ENCODE assay signal across 14 cellular contexts in genomic region chr14:63897706-63898105, GRCh38. TPM values are rescaled to one million over a fixed set of nuclear protein-coding genes. Genes with fewer than 3 reads are reported as not detected.
DNase-seq lines count a peak whose midpoint lies in the region; ATAC-seq and TF ChIP-seq lines count a peak whose summit lies in the region.
"Had no signal": no experiment of that assay in that cellular context is flagged by ENCODE, and none has a peak within 500 bp of the region (broad histone marks: within the 10 kb centered on the region; RNA-seq: fewer than 3 reads in every experiment).

No MANE protein-coding gene starts in this region.

- H3K27ac Mint-ChIP-seq in type B pancreatic cell = no peak overlapping the region
- H3K27ac Mint-ChIP-seq: activated naive CD8-positive, alpha-beta T cell had no signal

- no peak overlapping the region for H4K8ac ChIP-seq in mesenchymal stem cell (ENCODE audit: low read length)

- H3K4ac ChIP-seq in mesenchymal stem cell (ENCODE audit: low read depth in 1 of 2, low read length in 2 of 2) = no peak overlapping the region

- no peak overlapping the region for H3K4me2 ChIP-seq in mesenchymal stem cell (ENCODE audit: low read length, poor library complexity, severe bottlenecking)
- H3K4me2 ChIP-seq: A549 had no signal

- H3K9me3 ChIP-seq in cardiac muscle cell (ENCODE audit: low read depth) (no peaks in the 10 kb centered on the region), mesenchymal stem cell (ENCODE audit: control insufficient read depth, low read length) (no peaks in the 10 kb centered on the region), testis (no peaks in the 10 kb centered on the region)
- H3K9me3 ChIP-seq: A549 had no signal

- DNase-seq in cardiac muscle cell (ENCODE audit: low read depth in 1 of 2, low spot score in 1 of 2) (peak; percentile 20 to 85), left ventricle myocardium superior (no peak), brain microvascular endothelial cell (no peak), mesenchymal stem cell (peak; percentile 57), testis (no peak), NCI-H2107 treated with DMSO at 0.1 percent for 48 hours (lab: John Stamatoyannopoulos, UW; ENCODE audit: unreplicated experiment) (no peak), AML-193 (lab: John Stamatoyannopoulos, UW) (no peak), type B pancreatic cell (ENCODE audit: extremely low spot score, unreplicated experiment) (no peak)
- DNase-seq: activated CD4-positive, alpha-beta T cell treated with anti-CD3 and anti-CD28 coated beads, Interleukin-2, amount 50 U/mL, for 48 hours; NCI-H1417; NCI-H774; stimulated activated CD4-positive, alpha-beta T cell treated with anti-CD3 and anti-CD28 coated beads, Interleukin-4, amount 100 ng/mL, for 1 hour had no signal

- no peaks in the 10 kb centered on the region for H3K9me3 Mint-ChIP-seq in type B pancreatic cell

- no peak for ATAC-seq in left ventricle myocardium superior
- ATAC-seq: A549 had no signal

- no peak for TF ChIP-seq POLR2A in testis (IDR thresholded peaks at IDR 0.05)

- peaks cover 25% of the 10 kb centered on the region for H3K4me1 Mint-ChIP-seq in type B pancreatic cell (ENCODE audit: unreplicated experiment)

- TF ChIP-seq CTCF in cardiac muscle cell (IDR thresholded peaks at IDR 0.05; ENCODE audit: low read depth, low read length) = no peak
- TF ChIP-seq CTCF in brain microvascular endothelial cell (IDR thresholded peaks at IDR 0.05; ENCODE audit: low read depth, low read length, missing control alignments) = no peak
- no peak for TF ChIP-seq CTCF in testis (IDR thresholded peaks at IDR 0.05)
- no peak for TF ChIP-seq CTCF in type B pancreatic cell (conservative IDR thresholded peaks at IDR 0.05)

- H3K4me1 ChIP-seq in cardiac muscle cell (ENCODE audit: low read depth) (peaks cover 20% of the 10 kb centered on the region), mesenchymal stem cell (ENCODE audit: control insufficient read depth, insufficient read depth, low read depth, low read length) (peaks cover 29% of the 10 kb centered on the region), testis (peaks cover 49% of the 10 kb centered on the region)

- no peaks in the 10 kb centered on the region for H3K27me3 ChIP-seq in cardiac muscle cell
- H3K27me3 ChIP-seq in brain microvascular endothelial cell (replicated peaks) = no peaks in the 10 kb centered on the region
- H3K27me3 ChIP-seq in mesenchymal stem cell (ENCODE audit: control insufficient read depth in 1 of 2, insufficient read depth in 1 of 2, low read length in 2 of 2) = no peaks in the 10 kb centered on the region
- H3K27me3 ChIP-seq in testis = no peaks in the 10 kb centered on the region

- H3K27ac ChIP-seq in cardiac muscle cell (no peak overlapping the region), brain microvascular endothelial cell (peak overlapping the region; percentile 73), mesenchymal stem cell (ENCODE audit: low read length, poor library complexity, severe bottlenecking) (peak overlapping the region; percentile 80), testis (peak overlapping the region; percentile 59 to 83)
- H3K27ac ChIP-seq: A549 had no signal

- H3K36me3 ChIP-seq in cardiac muscle cell (no peaks in the 10 kb centered on the region), brain microvascular endothelial cell (replicated peaks) (no peaks in the 10 kb centered on the region), mesenchymal stem cell (ENCODE audit: control insufficient read depth in 1 of 2, insufficient read depth in 2 of 2, low read depth in 1 of 2, low read length in 2 of 2) (no peaks in the 10 kb centered on the region), testis (ENCODE audit: low read depth, missing control alignments) (no peaks in the 10 kb centered on the region)

- no peak overlapping the region for H2AFZ ChIP-seq in mesenchymal stem cell (ENCODE audit: low read depth, low read length)

- H2AK5ac ChIP-seq in mesenchymal stem cell (ENCODE audit: low read length, severe bottlenecking) = peak overlapping the region; percentile 96

- peak overlapping the region in 1 of 2 experiments; percentile 26 for H2BK12ac ChIP-seq in mesenchymal stem cell (ENCODE audit: low read length in 2 of 2)

- H4K91ac ChIP-seq in mesenchymal stem cell (ENCODE audit: low read length) = no peak overlapping the region

- no peak overlapping the region for H2BK120ac ChIP-seq in mesenchymal stem cell (ENCODE audit: low read depth, low read length)

- intact Hi-C loops in left ventricle myocardium superior (cut with micrococcal nuclease) (no loop called here), testis (cut with DNase I; ENCODE audit: low total_unique reads) (no loop called here)

- H3K79me1 ChIP-seq in mesenchymal stem cell (replicated peaks; ENCODE audit: low read length, poor library complexity, severe bottlenecking) = peaks cover 13% of the 10 kb centered on the region

- 84% methylated on average over 1 of the region's 3 CpGs for WGBS in mesenchymal stem cell
- 43 to 62% methylated on average over 3 of the region's 3 CpGs for WGBS in testis, 2 donors

- in situ Hi-C loops in brain microvascular endothelial cell (cut with HindIII; ENCODE audit: low pct_ligation_motif_present, low sequenced_read_pairs) = no loop called here

- no peak overlapping the region for H3K23ac ChIP-seq in mesenchymal stem cell (ENCODE audit: low read length in 2 of 2)

- H3K4me3 ChIP-seq in cardiac muscle cell (no peak overlapping the region), brain microvascular endothelial cell (ENCODE audit: low read depth, low read length) (no peak overlapping the region), mesenchymal stem cell (ENCODE audit: insufficient read depth in 1 of 2, low read depth in 1 of 2, low read length in 2 of 2) (no peak overlapping the region), testis (no peak overlapping the region)
- H3K4me3 ChIP-seq: A549 had no signal

- H3K4me3 Mint-ChIP-seq in type B pancreatic cell = no peak overlapping the region
- H3K4me3 Mint-ChIP-seq: activated naive CD8-positive, alpha-beta T cell had no signal

- H3K14ac ChIP-seq in mesenchymal stem cell (ENCODE audit: low read length in 2 of 2) = peak overlapping the region in 1 of 2 experiments; percentile 18

- no peaks in the 10 kb centered on the region for H3K27me3 Mint-ChIP-seq in type B pancreatic cell
- H3K27me3 Mint-ChIP-seq: activated naive CD8-positive, alpha-beta T cell had no signal

- H2BK5ac ChIP-seq in mesenchymal stem cell (ENCODE audit: low read depth, low read length, poor library complexity, severe bottlenecking) = no peak overlapping the region

- peak overlapping the region in 1 of 2 experiments; percentile 61 for H3K18ac ChIP-seq in mesenchymal stem cell (ENCODE audit: low read depth in 1 of 2, low read length in 2 of 2)

- peaks cover 3% of the 10 kb centered on the region for H3K36me3 Mint-ChIP-seq in type B pancreatic cell

- no peak overlapping the region for H2BK15ac ChIP-seq in mesenchymal stem cell (ENCODE audit: low read depth, poor library complexity, severe bottlenecking)

- no peak overlapping the region for H3K9ac ChIP-seq in mesenchymal stem cell (ENCODE audit: low read length)

RNA-seq across cellular contexts. Expression of gene SYNE2, which starts 44.9 kb away (rescaled TPM):
- total RNA-seq in cardiac muscle cell (59.6 and 95.2 TPM in 2 replicates), left ventricle myocardium superior (259 TPM), testis (100 to 1,000 TPM; 511 to 519 TPM), type B pancreatic cell (ENCODE audit: low replicate concordance) (68.1 and 75.1 TPM in 2 replicates)
- polyA plus RNA-seq in cardiac muscle cell (36.0 and 48.4 TPM in 2 replicates), testis (ENCODE audit: insufficient read depth, low read depth, low replicate concordance) (74.6 TPM)
- polyA plus RNA-seq in mesenchymal stem cell (2013, experiment 1 of 2) = 5.6 TPM
- 6.4 TPM for polyA plus RNA-seq in mesenchymal stem cell (2013, experiment 2 of 2)

Comparison
In these comparisons a context has a peak if more than half of its experiments do, and no peak if none do; other contexts are left out.
1. DNase-seq: peak in cardiac muscle cell (2 of 2) and mesenchymal stem cell (single experiment); none in left ventricle myocardium superior (single experiment), brain microvascular endothelial cell (single experiment), testis (single experiment), NCI-H2107 treated with DMSO at 0.1 percent for 48 hours (single experiment), AML-193 (0 of 2) and type B pancreatic cell (single experiment).